10 cellular contexts compared by ENCODE assay signal in the genomic region with DNA sequence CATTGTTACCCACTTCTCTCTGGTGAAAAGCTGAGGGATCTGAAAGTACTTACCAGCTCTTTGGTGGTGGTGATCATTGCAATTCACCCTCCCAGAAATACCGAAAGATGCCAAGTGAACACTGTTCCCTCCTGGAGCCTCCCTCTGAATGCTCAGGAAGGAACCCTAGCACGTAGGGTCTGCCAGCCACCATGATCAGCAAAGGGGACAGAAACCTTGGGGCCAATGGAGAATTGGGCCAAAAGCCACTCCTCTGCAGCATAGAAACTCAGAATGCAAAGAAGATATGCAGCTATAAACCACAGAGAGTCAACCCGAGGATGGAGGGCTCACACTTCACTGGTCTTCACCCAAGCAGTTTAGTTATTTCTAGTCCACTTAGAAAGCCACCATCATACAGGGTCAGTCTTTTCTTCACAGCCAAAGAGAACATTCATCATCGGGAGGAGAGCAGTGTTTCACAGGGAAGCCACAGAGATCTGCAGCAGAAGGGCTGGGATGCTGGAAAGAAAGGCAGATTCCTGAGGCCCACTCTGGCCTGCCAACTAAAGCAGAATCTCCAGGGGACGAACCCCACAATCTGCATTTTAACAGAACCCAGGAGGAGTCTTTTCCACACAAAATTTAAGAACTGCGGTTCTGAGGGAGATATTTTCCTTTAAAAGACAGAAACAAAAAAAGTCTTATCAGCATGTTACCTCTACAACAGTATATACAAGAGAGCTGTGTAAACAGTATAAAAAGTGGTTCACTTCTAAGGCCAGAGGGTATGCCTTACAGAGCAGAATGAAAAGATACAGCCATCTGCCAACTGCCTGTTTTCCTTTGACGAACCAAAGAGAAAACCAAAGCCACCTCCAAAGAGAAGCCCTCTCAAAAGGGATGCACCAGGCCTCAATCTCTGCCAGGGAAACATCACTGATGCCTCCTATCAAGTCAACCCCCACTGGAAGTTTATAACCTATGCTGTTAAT. TPM values are rescaled to one million over a fixed set of nuclear protein-coding genes. Genes with fewer than 3 reads are reported as not detected.
A peak's percentile ranks its signal among the peaks of the same experiment; 100 is the strongest.
DNase-seq lines count a peak whose midpoint lies in the region; ATAC-seq and TF ChIP-seq lines count a peak whose summit lies in the region.
"Had no signal": no experiment of that assay in that cellular context is flagged by ENCODE, and none has a peak within 500 bp of the region (broad histone marks: within the 10 kb centered on the region; RNA-seq: fewer than 3 reads in every experiment).

No MANE protein-coding gene starts in this region.

- H3K36me3 Mint-ChIP-seq in type B pancreatic cell (no peaks in the 10 kb centered on the region), T-cell (no peaks in the 10 kb centered on the region)

- H3K4me1 ChIP-seq in KMS-11 (ENCODE audit: low read depth, poor library complexity, severe bottlenecking) (peaks cover 95% of the 10 kb centered on the region), fibroblast of lung (ENCODE audit: control insufficient read depth, extremely low read depth, insufficient read depth, low read length) (peaks cover 60% of the 10 kb centered on the region), BE2C (peaks cover 42% of the 10 kb centered on the region)

- H3K4me3 ChIP-seq in KMS-11 (IDR thresholded peaks at IDR 0.05; ENCODE audit: insufficient read depth, low read depth, low read length) (no peak overlapping the region), fibroblast of lung (replicated peaks in 1 of 4; ENCODE audit: control extremely low read depth in 1 of 4, insufficient read depth in 1 of 4, low read depth in 3 of 4, low read length in 4 of 4) (no peak overlapping the region), BE2C (ENCODE audit: low read depth, low read length) (no peak overlapping the region)

- POLR2A ChIA-PET in T-cell (lab: Charles Lee), result no interaction called here

- H3K27ac ChIP-seq in C4-2B, result peak overlapping the region; percentile 69
- peak overlapping the region; percentile 32 for H3K27ac ChIP-seq in KMS-11
- H3K27ac ChIP-seq in fibroblast of lung (ENCODE audit: insufficient read depth, low read length), result peak overlapping the region; percentile 98

- no peaks in the 10 kb centered on the region for H3K27me3 Mint-ChIP-seq in type B pancreatic cell
- H3K27me3 Mint-ChIP-seq in T-cell, result no peaks in the 10 kb centered on the region
- H3K27me3 Mint-ChIP-seq: stimulated activated naive CD8-positive, alpha-beta T cell treated with anti-CD3 and anti-CD28 coated beads, Interleukin-15, Interleukin-2, amounts not matched to agents 100 ng/mL and 50 ng/mL, for 24 hours had no signal

- peak overlapping the region; percentile 54 for H3K4me2 ChIP-seq in KMS-11
- H3K4me2 ChIP-seq in fibroblast of lung (ENCODE audit: extremely low read depth, insufficient read depth, low read length), result peak overlapping the region; percentile 77

- H3K27me3 ChIP-seq in KMS-11 (ENCODE audit: insufficient read depth, low read depth) (no peaks in the 10 kb centered on the region), fibroblast of lung (ENCODE audit: control insufficient read depth, insufficient read depth, low read length) (no peaks in the 10 kb centered on the region), BE2C (no peaks in the 10 kb centered on the region)

- TF ChIP-seq CTCF in C4-2B (conservative IDR thresholded peaks at IDR 0.05), result no peak
- no peak for TF ChIP-seq CTCF in KMS-11 (conservative IDR thresholded peaks at IDR 0.05; ENCODE audit: low read depth, low read length)
- no peak for TF ChIP-seq CTCF in fibroblast of lung (conservative IDR thresholded peaks at IDR 0.05 in 1 of 2, IDR thresholded peaks at IDR 0.05 in 1 of 2; ENCODE audit: low read depth in 1 of 2, low read length in 2 of 2)
- no peak for TF ChIP-seq CTCF in type B pancreatic cell (conservative IDR thresholded peaks at IDR 0.05)
- TF ChIP-seq CTCF in BE2C (IDR thresholded peaks at IDR 0.05; ENCODE audit: low read depth, low read length), result no peak

- H3K79me2 ChIP-seq in KMS-11 (ENCODE audit: insufficient read depth, low read depth) (peaks cover 44% of the 10 kb centered on the region; the same call in 1 of the 2 replicates), fibroblast of lung (ENCODE audit: control insufficient read depth, insufficient read depth, low read length) (peaks cover 66% of the 10 kb centered on the region)

- H3K36me3 ChIP-seq in KMS-11 (ENCODE audit: insufficient read depth) (no peaks in the 10 kb centered on the region), fibroblast of lung (ENCODE audit: control insufficient read depth, insufficient read depth, low read length) (no peaks in the 10 kb centered on the region), BE2C (no peaks in the 10 kb centered on the region; the same call in 1 of the 2 replicates)

- H3K4me1 Mint-ChIP-seq in type B pancreatic cell (ENCODE audit: unreplicated experiment), result peaks cover 24% of the 10 kb centered on the region
- H3K4me1 Mint-ChIP-seq in T-cell, result peaks cover 0 to 12% (median 11%) of the 10 kb centered on the region in 3 donors

- no peaks in the 10 kb centered on the region for H3K9me3 Mint-ChIP-seq in type B pancreatic cell
- H3K9me3 Mint-ChIP-seq in T-cell, result no peaks in the 10 kb centered on the region
- H3K9me3 Mint-ChIP-seq: stimulated activated naive CD8-positive, alpha-beta T cell treated with anti-CD3 and anti-CD28 coated beads, Interleukin-15, Interleukin-2, amounts not matched to agents 100 ng/mL and 50 ng/mL, for 24 hours had no signal

- no peaks in the 10 kb centered on the region for H3K9me3 ChIP-seq in fibroblast of lung (ENCODE audit: control insufficient read depth, insufficient read depth, low read depth, low read length)
- no peaks in the 10 kb centered on the region for H3K9me3 ChIP-seq in BE2C

- H3K27ac Mint-ChIP-seq in type B pancreatic cell (peak overlapping the region; percentile 28), T-cell (no peak overlapping the region)
- H3K27ac Mint-ChIP-seq: stimulated activated naive CD8-positive, alpha-beta T cell treated with anti-CD3 and anti-CD28 coated beads, Interleukin-15, Interleukin-2, amounts not matched to agents 100 ng/mL and 50 ng/mL, for 24 hours had no signal

- H4K20me1 ChIP-seq in KMS-11 (ENCODE audit: insufficient read depth) (no peaks in the 10 kb centered on the region), fibroblast of lung (ENCODE audit: control insufficient read depth, extremely low read depth, insufficient read depth, low read length) (no peaks in the 10 kb centered on the region)

- peak in 1 of 2 donors; percentile 84 for DNase-seq in fibroblast of lung (ENCODE audit: low read depth in 2 of 2)
- DNase-seq in type B pancreatic cell (ENCODE audit: extremely low spot score, unreplicated experiment), result no peak
- no peak for DNase-seq in T-cell
- DNase-seq in BE2C, result no peak
- DNase-seq in SKM-1 (lab: John Stamatoyannopoulos, UW; ENCODE audit: unreplicated experiment), result no peak

- no peak overlapping the region for H3K4me3 Mint-ChIP-seq in type B pancreatic cell
- H3K4me3 Mint-ChIP-seq in T-cell, result no peak overlapping the region
- H3K4me3 Mint-ChIP-seq: stimulated activated naive CD8-positive, alpha-beta T cell treated with anti-CD3 and anti-CD28 coated beads, Interleukin-15, Interleukin-2, amounts not matched to agents 100 ng/mL and 50 ng/mL, for 24 hours had no signal

- CTCF ChIA-PET in T-cell (lab: Charles Lee), result interaction anchor here (0.6 to 5.1 kb wide), 4 partner anchors 16 to 99 kb away, joined by 3 to 24 read pairs (median 5); no protein-coding TSS in a partner anchor

- H3K9ac ChIP-seq in KMS-11 (no peak overlapping the region; the same call in 1 of the 2 replicates), fibroblast of lung (ENCODE audit: insufficient read depth, low read length) (peak overlapping the region; percentile 5)

- H2AFZ ChIP-seq in KMS-11 (ENCODE audit: low read depth) (no peak overlapping the region; the same call in 1 of the 2 replicates), fibroblast of lung (ENCODE audit: low read length) (no peak overlapping the region)

- ATAC-seq in GM19438 (IDR thresholded peaks at IDR 0.05; ENCODE audit: low read depth, unreplicated experiment) (peak; percentile 50), T-cell (replicated peaks in 1 of 4) (no peak)
- ATAC-seq: HCT116 had no signal

RNA-seq across cellular contexts. Expression of a gene that starts 11.3 kb away (rescaled TPM):
- total RNA-seq in fibroblast of lung (73.3 and 75.5 TPM in 2 replicates), type B pancreatic cell (ENCODE audit: low replicate concordance) (17.4 and 22.1 TPM in 2 replicates), T-cell (100 to 1,000 TPM in 3 of 5 donors, 10 to 100 TPM in 2; 86.1 to 106 (median 101) TPM)
- polyA plus RNA-seq in fibroblast of lung, result 28.4 and 49.4 TPM in 2 replicates
- 21.9 and 37.5 TPM in 2 replicates for polyA plus RNA-seq in fibroblast of lung (2012)
- 30.3 and 55.1 TPM in 2 replicates for polyA minus RNA-seq in fibroblast of lung (ENCODE audit: low replicate concordance)
- 24.9 TPM for polyA plus RNA-seq in BE2C (2012; ENCODE audit: insufficient read depth, insufficient read length, low read depth)

RNA-seq across cellular contexts. Expression of a gene that starts 26.1 kb away (rescaled TPM):
- total RNA-seq in fibroblast of lung (not detected in 2 replicates), type B pancreatic cell (ENCODE audit: low replicate concordance) (not detected in 2 replicates), T-cell (not detected)
- polyA plus RNA-seq in fibroblast of lung, result 0.03 TPM in 1 of 2 replicates, not detected in the other
- polyA plus RNA-seq in fibroblast of lung (2012), result 0.07 TPM in 1 of 2 replicates, not detected in the other
- polyA minus RNA-seq in fibroblast of lung (ENCODE audit: low replicate concordance), result not detected in 2 replicates
- not detected for polyA plus RNA-seq in BE2C (2012; ENCODE audit: insufficient read depth, insufficient read length, low read depth)

Comparison
In these comparisons a context has a peak if more than half of its experiments do, and no peak if none do; other contexts are left out.
1. H3K27ac ChIP-seq: peak in every context shown above with its lines; median percentile 98 in fibroblast of lung; 69 in C4-2B; 32 in KMS-11.